ENCODE assay signal across 20 cellular contexts in genomic region chr7:11742496-11742895, GRCh38.
DNase-seq lines count a peak whose midpoint lies in the region; ATAC-seq and TF ChIP-seq lines count a peak whose summit lies in the region.
"Had no signal": no experiment of that assay in that cellular context is flagged by ENCODE, and none has a peak within 500 bp of the region (broad histone marks: within the 10 kb centered on the region; RNA-seq: fewer than 3 reads in every experiment).

No MANE protein-coding gene starts in this region.

- BruUV-seq in PC-3 (replicated peaks; lab: Mats Ljungman, UMichigan): no TSS peak

- intact Hi-C loops in PC-3 (cut with micrococcal nuclease): no loop called here

- H3K27me3 Mint-ChIP-seq in T-cell: no peaks in the 10 kb centered on the region

- H3K27ac ChIP-seq in PC-3 (ENCODE audit: low read length) (no peak overlapping the region), foreskin keratinocyte (no peak overlapping the region)
- H3K27ac ChIP-seq: ascending aorta, pancreas, SJSA1, skin epidermis had no signal

- peak; percentile 59 for ATAC-seq in PC-3
- peak; percentile 27 for ATAC-seq in foreskin keratinocyte
- no peak for ATAC-seq in T-cell (replicated peaks in 1 of 4)
- ATAC-seq: HepG2, pancreas had no signal

- H2AFZ ChIP-seq in PC-3 (ENCODE audit: low read length): no peak overlapping the region

- no peak overlapping the region for H3K4me3 Mint-ChIP-seq in T-cell
- H3K4me3 Mint-ChIP-seq: immature natural killer cell had no signal

- H3K9ac ChIP-seq in PC-3 (ENCODE audit: low read length): no peak overlapping the region

- H3K9me3 ChIP-seq in PC-3 (ENCODE audit: low read length): no peaks in the 10 kb centered on the region
- H3K9me3 ChIP-seq: ascending aorta, pancreas, SJSA1 had no signal

- no peaks in the 10 kb centered on the region for H3K4me1 Mint-ChIP-seq in T-cell
- H3K4me1 Mint-ChIP-seq: immature natural killer cell had no signal

- H3K27ac Mint-ChIP-seq in T-cell: no peak overlapping the region
- H3K27ac Mint-ChIP-seq: immature natural killer cell had no signal

- H3F3A ChIP-seq in PC-3 (ENCODE audit: low read length, unreplicated experiment): no peaks in the 10 kb centered on the region

- no peaks in the 10 kb centered on the region for H4K20me1 ChIP-seq in PC-3 (ENCODE audit: low read length)

- H3K4me3 ChIP-seq in PC-3 (ENCODE audit: low read length): no peak overlapping the region
- H3K4me3 ChIP-seq: ascending aorta, lung, pancreas, SJSA1, skin epidermis had no signal

- H3K4me1 ChIP-seq in PC-3 (ENCODE audit: insufficient read depth, low read length) (peaks cover 33% of the 10 kb centered on the region), foreskin keratinocyte (no peaks in the 10 kb centered on the region)
- H3K4me1 ChIP-seq: ascending aorta, pancreas, SJSA1 had no signal

- CTCF ChIA-PET in PC-3 (lab: Charles Lee): no interaction called here
- CTCF ChIA-PET in T-cell (lab: Charles Lee): no interaction called here

- peak; percentile 85 for DNase-seq in DMS153 (lab: John Stamatoyannopoulos, UW)
- peak; percentile 58 for DNase-seq in NCI-H1105 (lab: John Stamatoyannopoulos, UW)
- DNase-seq in PC-3: peak; percentile 26
- DNase-seq in foreskin keratinocyte: no peak
- no peak for DNase-seq in T-cell
- no peak for DNase-seq in activated naive CD4-positive, alpha-beta T cell (lab: John Stamatoyannopoulos, UW)
- DNase-seq in NCI-H510A (lab: John Stamatoyannopoulos, UW): no peak
- DNase-seq in DMS53 (lab: John Stamatoyannopoulos, UW): no peak
- DNase-seq: activated CD4-positive, alpha-beta T cell treated with anti-CD3 and anti-CD28 coated beads for 48 hours; activated CD8-positive, alpha-beta memory T cell treated with anti-CD3 and anti-CD28 coated beads, Interleukin-2, amount 50 U/mL, for 4 hours; immature natural killer cell; NCI-H345; pancreas; stimulated activated CD4-positive, alpha-beta T cell treated with anti-CD3 and anti-CD28 coated beads, Interleukin-4, amount 100 ng/mL, for 24 hours; substantia nigra had no signal

- H3K36me3 ChIP-seq in PC-3 (ENCODE audit: low read depth, low read length): no peaks in the 10 kb centered on the region
- H3K36me3 ChIP-seq: ascending aorta, pancreas, SJSA1 had no signal

- no peaks in the 10 kb centered on the region for H3K9me2 ChIP-seq in PC-3 (replicated peaks; ENCODE audit: low read length)

- no peak overlapping the region for H3K4me2 ChIP-seq in PC-3 (ENCODE audit: low read length)

- H3K27me3 ChIP-seq in PC-3 (ENCODE audit: low read length): no peaks in the 10 kb centered on the region
- no peaks in the 10 kb centered on the region for H3K27me3 ChIP-seq in foreskin keratinocyte
- H3K27me3 ChIP-seq: ascending aorta, pancreas had no signal

- H3K79me2 ChIP-seq in PC-3 (ENCODE audit: low read length): no peaks in the 10 kb centered on the region

- POLR2A ChIA-PET in PC-3 (lab: Charles Lee; ENCODE audit: unreplicated experiment): no interaction called here
- POLR2A ChIA-PET in T-cell (lab: Charles Lee): no interaction called here

- TF ChIP-seq CTCF in PC-3 (conservative IDR thresholded peaks at IDR 0.05; ENCODE audit: low read depth, low read length) (no peak), foreskin keratinocyte (conservative IDR thresholded peaks at IDR 0.05) (no peak)

- no peaks in the 10 kb centered on the region for H3K36me3 Mint-ChIP-seq in T-cell
- H3K36me3 Mint-ChIP-seq: immature natural killer cell had no signal

- H3K9me3 Mint-ChIP-seq in T-cell: peaks cover 0 to 2% (median 0%) of the 10 kb centered on the region in 3 donors

Comparison
In these comparisons a context has a peak if more than half of its experiments do, and no peak if none do; other contexts are left out.
1. DNase-seq: peak in DMS153 (single experiment), NCI-H1105 (single experiment) and PC-3 (single experiment); none in foreskin keratinocyte (0 of 2), T-cell (0 of 34), activated naive CD4-positive, alpha-beta T cell (0 of 4), NCI-H510A (single experiment) and DMS53 (single experiment).
2. ATAC-seq: peak in PC-3 (single experiment) and foreskin keratinocyte (single experiment); none in T-cell (0 of 4).